Comparison of ENCODE assay signal across 13 cellular contexts in the genomic region with DNA sequence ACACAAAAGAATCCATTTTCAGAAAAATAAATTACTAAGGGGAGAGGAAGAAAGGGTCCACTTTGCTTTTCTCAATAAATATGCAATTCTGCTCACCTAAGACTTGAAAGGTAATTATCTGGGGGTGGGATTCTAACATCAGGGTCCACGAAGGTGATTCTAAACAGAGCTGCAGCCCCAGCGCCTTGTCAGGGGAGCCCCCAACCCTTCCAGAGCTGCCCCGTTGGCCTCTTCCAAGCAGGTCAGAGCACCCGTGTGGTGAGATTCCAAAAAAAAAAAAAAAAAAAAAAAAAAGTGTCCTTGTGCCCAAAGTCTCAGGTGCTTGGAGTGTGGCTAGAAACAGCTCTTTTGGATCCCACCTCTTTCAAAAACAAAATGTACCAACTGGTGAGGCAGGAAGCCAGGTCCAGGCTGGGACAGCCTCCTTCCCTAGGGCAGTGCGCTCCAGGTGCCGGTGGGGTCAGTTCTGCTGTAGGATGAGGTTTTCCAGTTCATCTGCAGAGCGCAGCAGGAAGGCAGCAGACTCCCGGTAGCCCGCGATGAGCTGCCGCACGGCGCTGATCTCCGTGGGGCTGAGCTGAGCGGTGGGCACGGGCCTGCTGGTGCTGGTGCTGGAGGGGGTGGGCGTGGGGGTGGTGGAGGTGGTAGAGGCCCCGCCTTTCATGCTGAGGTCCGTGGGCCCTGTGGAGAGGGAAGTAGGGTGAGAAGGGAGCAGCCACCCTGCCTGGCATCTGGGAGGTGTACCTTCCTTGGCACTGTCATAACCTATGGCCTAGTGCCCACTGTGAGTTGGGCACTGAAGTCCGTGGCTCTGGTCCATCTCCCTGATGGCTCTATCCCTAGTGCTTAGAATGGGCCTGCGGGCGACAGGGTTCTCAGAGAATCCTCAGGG.
DNase-seq lines count a peak whose midpoint lies in the region; ATAC-seq lines count a peak whose summit lies in the region.
"Had no signal": no experiment of that assay in that cellular context is flagged by ENCODE, and none has a peak within 500 bp of the region (broad histone marks: within the 10 kb centered on the region; RNA-seq: fewer than 3 reads in every experiment).

No MANE protein-coding gene starts in this region.

- H3K36me3 Mint-ChIP-seq in activated CD4-positive, alpha-beta T cell treated with anti-CD3 and anti-CD28 coated beads for 36 hours (ENCODE audit: low read depth), result peaks cover 14% of the 10 kb centered on the region
- peaks cover 63% of the 10 kb centered on the region for H3K36me3 Mint-ChIP-seq in activated T-helper 17 cell treated with anti-CD3 and anti-CD28 coated beads, Interleukin-2, amount 50 U/mL, for 72 hours (ENCODE audit: low read depth)

- DNase-seq in activated CD4-positive, alpha-beta T cell treated with anti-CD3 and anti-CD28 coated beads for 36 hours, result no peak
- DNase-seq in activated CD4-positive, alpha-beta T cell treated with anti-CD3 and anti-CD28 coated beads for 4 hours, result no peak
- DNase-seq in sciatic nerve (ENCODE audit: low spot score), result peak; percentile 50
- no peak for DNase-seq in NCI-H526 (lab: John Stamatoyannopoulos, UW)
- DNase-seq in NCI-H146 (lab: John Stamatoyannopoulos, UW), result no peak
- DNase-seq: 8988T, Karpas-422, NCI-H2081 treated with DMSO at 0.1 percent for 48 hours, SJCRH30 had no signal

- no peaks in the 10 kb centered on the region for H3K27me3 Mint-ChIP-seq in activated CD4-positive, alpha-beta T cell treated with anti-CD3 and anti-CD28 coated beads for 36 hours
- H3K27me3 Mint-ChIP-seq in activated T-helper 17 cell treated with anti-CD3 and anti-CD28 coated beads, Interleukin-2, amount 50 U/mL, for 72 hours, result no peaks in the 10 kb centered on the region

- peaks cover 24% of the 10 kb centered on the region for H3K4me1 Mint-ChIP-seq in activated CD4-positive, alpha-beta T cell treated with anti-CD3 and anti-CD28 coated beads for 36 hours
- peaks cover 12% of the 10 kb centered on the region for H3K4me1 Mint-ChIP-seq in activated T-helper 17 cell treated with anti-CD3 and anti-CD28 coated beads, Interleukin-2, amount 50 U/mL, for 72 hours

- no peak overlapping the region for H3K4me3 Mint-ChIP-seq in activated CD4-positive, alpha-beta T cell treated with anti-CD3 and anti-CD28 coated beads for 36 hours
- no peak overlapping the region for H3K4me3 Mint-ChIP-seq in activated T-helper 17 cell treated with anti-CD3 and anti-CD28 coated beads, Interleukin-2, amount 50 U/mL, for 72 hours

- H3K27ac ChIP-seq in layer of hippocampus (ENCODE audit: low read depth, low read length), result peak overlapping the region; percentile 50
- H3K27ac ChIP-seq: SJCRH30, tibial artery had no signal

- H3K27ac Mint-ChIP-seq in activated CD4-positive, alpha-beta T cell treated with anti-CD3 and anti-CD28 coated beads for 36 hours, result peak overlapping the region; percentile 51
- H3K27ac Mint-ChIP-seq in activated T-helper 17 cell treated with anti-CD3 and anti-CD28 coated beads, Interleukin-2, amount 50 U/mL, for 72 hours, result peak overlapping the region; percentile 84

- CTCF ChIA-PET in activated CD4-positive, alpha-beta T cell treated with anti-CD3 and anti-CD28 coated beads for 36 hours (lab: Charles Lee), result no interaction called here

- no peaks in the 10 kb centered on the region for H3K27me3 ChIP-seq in layer of hippocampus (ENCODE audit: control insufficient read depth, insufficient read depth, low read length)
- H3K27me3 ChIP-seq: SJCRH30, tibial artery had no signal

- POLR2A ChIA-PET in activated CD4-positive, alpha-beta T cell treated with anti-CD3 and anti-CD28 coated beads for 36 hours (lab: Charles Lee), result no interaction called here

- no peak for ATAC-seq in activated CD4-positive, alpha-beta T cell treated with anti-CD3 and anti-CD28 coated beads for 36 hours
- ATAC-seq in activated T-helper 17 cell treated with anti-CD3 and anti-CD28 coated beads, Interleukin-2, amount 50 U/mL, for 72 hours (replicated peaks), result no peak
- ATAC-seq in sciatic nerve (no peak), GM18868 (IDR thresholded peaks at IDR 0.05; ENCODE audit: unreplicated experiment) (no peak)

- intact Hi-C loops in activated CD4-positive, alpha-beta T cell treated with anti-CD3 and anti-CD28 coated beads for 36 hours (cut with DNase I, micrococcal nuclease), result no loop called here
- intact Hi-C loops in sciatic nerve (cut with DNase I), result loop anchor here (10.0 kb wide), 1 partner anchor 243 kb away; the partner anchor contains the start of genes PLAGL2 and POFUT1

- no peaks in the 10 kb centered on the region for H3K9me3 Mint-ChIP-seq in activated CD4-positive, alpha-beta T cell treated with anti-CD3 and anti-CD28 coated beads for 36 hours (ENCODE audit: low read depth)
- H3K9me3 Mint-ChIP-seq in activated T-helper 17 cell treated with anti-CD3 and anti-CD28 coated beads, Interleukin-2, amount 50 U/mL, for 72 hours, result no peaks in the 10 kb centered on the region
